Comparison of ENCODE assay signal across 19 cellular contexts in genomic region chr20:24792641-24793495, GRCh38.
"Had no signal": no experiment of that assay in that cellular context is flagged by ENCODE, and none has a peak within 500 bp of the region (broad histone marks: within the 10 kb centered on the region; RNA-seq: fewer than 3 reads in every experiment).

No MANE protein-coding gene starts in this region.

- DNase-seq: cerebellar nuclear complex; dorsolateral prefrontal cortex; effector CD4-positive, alpha-beta T cell; head of caudate nucleus; kidney; natural killer cell; nucleus accumbens; sigmoid colon; stimulated activated CD4-positive, alpha-beta T cell treated with anti-CD3 and anti-CD28 coated beads, Interleukin-4, amount 100 ng/mL, for 4 hours; stimulated activated naive CD8-positive, alpha-beta T cell treated with anti-CD3 and anti-CD28 coated beads, Interleukin-15, Interleukin-2, amounts not matched to agents 100 U/mL and 50 U/mL, for 24 hours; substantia nigra; testis; tibial artery had no signal

- H3K36me3 ChIP-seq: prostate gland, right atrium auricular region, sigmoid colon, tibial artery had no signal

- ATAC-seq: left lobe of liver; natural killer cell; stimulated activated memory B cell treated with anti-CD40 and anti-IgM and Interleukin-4, amounts not matched to agents 10 μg/mL and 1 μg/mL and 100 μg/mL, for 72 hours; stimulated activated naive CD8-positive, alpha-beta T cell treated with anti-CD3 and anti-CD28 coated beads, Interleukin-15, Interleukin-2, amounts not matched to agents 100 U/mL and 50 U/mL, for 24 hours had no signal

- H3K27ac ChIP-seq: dorsolateral prefrontal cortex, hepatocyte, prostate gland, right atrium auricular region, sigmoid colon, testis, tibial artery had no signal

- H3K4me1 ChIP-seq: prostate gland, right atrium auricular region, sigmoid colon, testis, tibial artery had no signal

- H3K4me3 Mint-ChIP-seq: natural killer cell; stimulated activated memory B cell treated with anti-CD40 and anti-IgM and Interleukin-4, amounts not matched to agents 10 μg/mL and 1 μg/mL and 100 μg/mL, for 72 hours; type B pancreatic cell had no signal

- H3K4me1 Mint-ChIP-seq: stimulated activated memory B cell treated with anti-CD40 and anti-IgM and Interleukin-4, amounts not matched to agents 10 μg/mL and 1 μg/mL and 100 μg/mL, for 72 hours had no signal

- H3K9me3 ChIP-seq: prostate gland, right atrium auricular region, sigmoid colon, testis, tibial artery had no signal

- H3K27ac Mint-ChIP-seq: natural killer cell; stimulated activated memory B cell treated with anti-CD40 and anti-IgM and Interleukin-4, amounts not matched to agents 10 μg/mL and 1 μg/mL and 100 μg/mL, for 72 hours; type B pancreatic cell had no signal

- H3K36me3 Mint-ChIP-seq: natural killer cell; stimulated activated memory B cell treated with anti-CD40 and anti-IgM and Interleukin-4, amounts not matched to agents 10 μg/mL and 1 μg/mL and 100 μg/mL, for 72 hours; type B pancreatic cell had no signal

- H3K27me3 ChIP-seq: hepatocyte, right atrium auricular region, testis had no signal

- H3K9me3 Mint-ChIP-seq: natural killer cell; stimulated activated memory B cell treated with anti-CD40 and anti-IgM and Interleukin-4, amounts not matched to agents 10 μg/mL and 1 μg/mL and 100 μg/mL, for 72 hours; type B pancreatic cell had no signal

- H3K4me3 ChIP-seq: dorsolateral prefrontal cortex, hepatocyte, prostate gland, right atrium auricular region, sigmoid colon, testis, tibial artery had no signal
